In the genomic region with DNA sequence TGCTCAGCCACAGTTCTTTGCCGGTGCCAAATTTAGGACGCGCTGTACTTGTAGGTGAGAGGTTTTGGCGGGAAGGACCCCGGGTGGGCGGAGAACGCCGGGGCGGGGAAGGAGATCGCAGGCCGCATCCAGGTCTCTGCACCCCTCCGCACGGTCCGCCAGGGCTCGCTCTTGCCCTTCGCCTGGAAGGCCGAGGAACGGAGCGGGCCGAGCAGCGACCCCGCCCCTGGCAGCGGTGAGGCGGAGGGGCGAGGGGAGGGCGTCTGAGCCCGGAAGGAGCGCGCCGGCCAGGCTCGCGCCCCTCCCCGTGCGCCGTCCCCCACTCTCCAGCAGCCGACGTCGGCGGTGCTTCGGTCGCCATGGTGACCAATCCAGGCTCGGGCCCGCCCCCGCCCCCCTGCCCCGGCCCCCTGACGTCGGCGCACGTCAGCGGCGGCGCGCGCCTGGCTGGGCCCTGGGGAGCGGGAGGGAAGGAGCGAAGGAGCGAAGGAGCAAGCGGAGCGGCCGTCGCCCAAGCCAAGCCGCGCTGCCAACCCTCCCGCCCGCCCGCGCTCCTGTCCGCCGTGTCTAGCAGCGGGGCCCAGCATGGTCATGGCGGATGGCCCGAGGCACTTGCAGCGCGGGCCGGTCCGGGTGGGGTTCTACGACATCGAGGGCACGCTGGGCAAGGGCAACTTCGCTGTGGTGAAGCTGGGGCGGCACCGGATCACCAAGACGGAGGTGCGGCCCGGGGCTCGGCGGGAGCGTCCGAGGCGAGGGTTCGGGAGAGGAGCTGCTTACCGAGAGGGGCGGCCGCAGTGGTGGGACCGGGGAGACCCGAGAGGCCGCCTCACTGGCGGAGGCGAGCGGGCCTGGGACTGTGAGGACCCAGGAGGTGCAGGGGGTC, we compare ENCODE assay signal across 1 cellular context.
TF ChIP-seq lines count a peak whose summit lies in the region.

A gene (plus strand): TSS at position 471 of the 886 bp plus-strand sequence. CDS start 115 bp downstream, at position 586.

TF ChIP-seq in HEK293, 187 proteins besides CTCF, POLR2A, EP300 and RAD21 (continued from another document and continues in another):
- TF ChIP-seq, protein P1, sequence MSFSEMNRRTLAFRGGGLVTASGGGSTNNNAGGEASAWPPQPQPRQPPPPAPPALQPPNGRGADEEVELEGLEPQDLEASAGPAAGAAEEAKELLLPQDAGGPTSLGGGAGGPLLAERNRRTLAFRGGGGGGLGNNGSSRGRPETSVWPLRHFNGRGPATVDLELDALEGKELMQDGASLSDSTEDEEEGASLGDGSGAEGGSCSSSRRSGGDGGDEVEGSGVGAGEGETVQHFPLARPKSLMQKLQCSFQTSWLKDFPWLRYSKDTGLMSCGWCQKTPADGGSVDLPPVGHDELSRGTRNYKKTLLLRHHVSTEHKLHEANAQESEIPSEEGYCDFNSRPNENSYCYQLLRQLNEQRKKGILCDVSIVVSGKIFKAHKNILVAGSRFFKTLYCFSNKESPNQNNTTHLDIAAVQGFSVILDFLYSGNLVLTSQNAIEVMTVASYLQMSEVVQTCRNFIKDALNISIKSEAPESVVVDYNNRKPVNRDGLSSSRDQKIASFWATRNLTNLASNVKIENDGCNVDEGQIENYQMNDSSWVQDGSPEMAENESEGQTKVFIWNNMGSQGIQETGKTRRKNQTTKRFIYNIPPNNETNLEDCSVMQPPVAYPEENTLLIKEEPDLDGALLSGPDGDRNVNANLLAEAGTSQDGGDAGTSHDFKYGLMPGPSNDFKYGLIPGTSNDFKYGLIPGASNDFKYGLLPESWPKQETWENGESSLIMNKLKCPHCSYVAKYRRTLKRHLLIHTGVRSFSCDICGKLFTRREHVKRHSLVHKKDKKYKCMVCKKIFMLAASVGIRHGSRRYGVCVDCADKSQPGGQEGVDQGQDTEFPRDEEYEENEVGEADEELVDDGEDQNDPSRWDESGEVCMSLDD (tag by site-specific recombination; IDR thresholded peaks at IDR 0.05) = peak; percentile 19; the same call in 1 of the 2 replicates
- TF ChIP-seq IKZF3 (tag by site-specific recombination; IDR thresholded peaks at IDR 0.05) (no peak), ZNF404 (tag by site-specific recombination; IDR thresholded peaks at IDR 0.05) (no peak), ZNF596 (tag by site-specific recombination; IDR thresholded peaks at IDR 0.05) (0 out of 2 replicates have a peak, but pooled peaks have one; percentile 26), ZNF423 (tag by site-specific recombination; IDR thresholded peaks at IDR 0.05) (no peak), ZNF670 (tag by site-specific recombination; IDR thresholded peaks at IDR 0.05; ENCODE audit: low read depth) (no peak), ZNF19 (tag by site-specific recombination; IDR thresholded peaks at IDR 0.05; ENCODE audit: low read depth) (no peak), ZFP41 (tag by site-specific recombination; IDR thresholded peaks at IDR 0.05; ENCODE audit: borderline replicate concordance) (no peak), BCL11A (tag by site-specific recombination; IDR thresholded peaks at IDR 0.05; ENCODE audit: low read depth) (no peak), ZNF138 (tag by site-specific recombination; IDR thresholded peaks at IDR 0.05; ENCODE audit: borderline replicate concordance) (no peak), ZNF155 (tag by site-specific recombination; IDR thresholded peaks at IDR 0.05) (no peak), ZNF791 (tag by site-specific recombination; IDR thresholded peaks at IDR 0.05) (no peak), ZNF514 (tag by site-specific recombination; IDR thresholded peaks at IDR 0.05) (no peak), ZNF2 (tag by site-specific recombination; IDR thresholded peaks at IDR 0.05) (0 out of 2 replicates have a peak, but pooled peaks have one; percentile 20), BCL11B (tag by site-specific recombination; IDR thresholded peaks at IDR 0.05; ENCODE audit: low read depth) (no peak), ZNF658 (tag by site-specific recombination; IDR thresholded peaks at IDR 0.05) (no peak), ZNF24 (tag by site-specific recombination; IDR thresholded peaks at IDR 0.05) (no peak), KLF7 (tag by site-specific recombination; IDR thresholded peaks at IDR 0.05; ENCODE audit: borderline replicate concordance) (peak; percentile 30; the same call in 1 of the 2 replicates), ZNF416 (tag by site-specific recombination; IDR thresholded peaks at IDR 0.05) (no peak), ZNF785 (tag by site-specific recombination; IDR thresholded peaks at IDR 0.05) (no peak), ZBTB8A (tag by site-specific recombination; IDR thresholded peaks at IDR 0.05) (peak; percentile 89), GLI4 (tag by site-specific recombination; IDR thresholded peaks at IDR 0.05) (no peak), ZBTB7A (tag by site-specific recombination; IDR thresholded peaks at IDR 0.05; ENCODE audit: low read depth) (no peak), ZBTB17 (tag by site-specific recombination; IDR thresholded peaks at IDR 0.05) (peak; percentile 88), ZNF341 (tag by site-specific recombination; IDR thresholded peaks at IDR 0.05; ENCODE audit: low read depth) (peak; percentile 33; the same call in 1 of the 2 replicates), SP2 (tag by site-specific recombination; IDR thresholded peaks at IDR 0.05) (peak; percentile 73), ZNF354C (tag by site-specific recombination; IDR thresholded peaks at IDR 0.05; ENCODE audit: borderline replicate concordance, low read depth) (no peak), ZNF335 (tag by site-specific recombination; conservative IDR thresholded peaks at IDR 0.05) (peak; percentile 85), REPIN1 (tag by site-specific recombination; IDR thresholded peaks at IDR 0.05; ENCODE audit: low read depth) (no peak), ZNF629 (tag by site-specific recombination; IDR thresholded peaks at IDR 0.05) (peak; percentile 51), MYNN (tag by site-specific recombination; IDR thresholded peaks at IDR 0.05; ENCODE audit: borderline replicate concordance) (no peak), ZNF114 (tag by site-specific recombination; IDR thresholded peaks at IDR 0.05) (no peak), GFI1B (tag by site-specific recombination; IDR thresholded peaks at IDR 0.05) (no peak)
- TF ChIP-seq, protein P2, sequence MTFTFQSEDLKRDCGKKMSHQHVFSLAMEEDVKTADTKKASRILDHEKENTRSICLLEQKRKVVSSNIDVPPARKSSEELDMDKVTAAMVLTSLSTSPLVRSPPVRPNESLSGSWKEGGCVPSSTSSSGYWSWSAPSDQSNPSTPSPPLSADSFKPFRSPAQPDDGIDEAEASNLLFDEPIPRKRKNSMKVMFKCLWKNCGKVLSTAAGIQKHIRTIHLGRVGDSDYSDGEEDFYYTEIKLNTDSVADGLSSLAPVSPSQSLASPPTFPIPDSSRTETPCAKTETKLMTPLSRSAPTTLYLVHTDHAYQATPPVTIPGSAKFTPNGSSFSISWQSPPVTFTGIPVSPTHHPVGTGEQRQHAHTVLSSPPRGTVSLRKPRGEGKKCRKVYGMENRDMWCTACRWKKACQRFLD (tag by site-specific recombination; IDR thresholded peaks at IDR 0.05) = no peak
- TF ChIP-seq, protein P3, sequence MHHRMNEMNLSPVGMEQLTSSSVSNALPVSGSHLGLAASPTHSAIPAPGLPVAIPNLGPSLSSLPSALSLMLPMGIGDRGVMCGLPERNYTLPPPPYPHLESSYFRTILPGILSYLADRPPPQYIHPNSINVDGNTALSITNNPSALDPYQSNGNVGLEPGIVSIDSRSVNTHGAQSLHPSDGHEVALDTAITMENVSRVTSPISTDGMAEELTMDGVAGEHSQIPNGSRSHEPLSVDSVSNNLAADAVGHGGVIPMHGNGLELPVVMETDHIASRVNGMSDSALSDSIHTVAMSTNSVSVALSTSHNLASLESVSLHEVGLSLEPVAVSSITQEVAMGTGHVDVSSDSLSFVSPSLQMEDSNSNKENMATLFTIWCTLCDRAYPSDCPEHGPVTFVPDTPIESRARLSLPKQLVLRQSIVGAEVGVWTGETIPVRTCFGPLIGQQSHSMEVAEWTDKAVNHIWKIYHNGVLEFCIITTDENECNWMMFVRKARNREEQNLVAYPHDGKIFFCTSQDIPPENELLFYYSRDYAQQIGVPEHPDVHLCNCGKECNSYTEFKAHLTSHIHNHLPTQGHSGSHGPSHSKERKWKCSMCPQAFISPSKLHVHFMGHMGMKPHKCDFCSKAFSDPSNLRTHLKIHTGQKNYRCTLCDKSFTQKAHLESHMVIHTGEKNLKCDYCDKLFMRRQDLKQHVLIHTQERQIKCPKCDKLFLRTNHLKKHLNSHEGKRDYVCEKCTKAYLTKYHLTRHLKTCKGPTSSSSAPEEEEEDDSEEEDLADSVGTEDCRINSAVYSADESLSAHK (tag by site-specific recombination; IDR thresholded peaks at IDR 0.05) = no peak
- TF ChIP-seq, protein P4, sequence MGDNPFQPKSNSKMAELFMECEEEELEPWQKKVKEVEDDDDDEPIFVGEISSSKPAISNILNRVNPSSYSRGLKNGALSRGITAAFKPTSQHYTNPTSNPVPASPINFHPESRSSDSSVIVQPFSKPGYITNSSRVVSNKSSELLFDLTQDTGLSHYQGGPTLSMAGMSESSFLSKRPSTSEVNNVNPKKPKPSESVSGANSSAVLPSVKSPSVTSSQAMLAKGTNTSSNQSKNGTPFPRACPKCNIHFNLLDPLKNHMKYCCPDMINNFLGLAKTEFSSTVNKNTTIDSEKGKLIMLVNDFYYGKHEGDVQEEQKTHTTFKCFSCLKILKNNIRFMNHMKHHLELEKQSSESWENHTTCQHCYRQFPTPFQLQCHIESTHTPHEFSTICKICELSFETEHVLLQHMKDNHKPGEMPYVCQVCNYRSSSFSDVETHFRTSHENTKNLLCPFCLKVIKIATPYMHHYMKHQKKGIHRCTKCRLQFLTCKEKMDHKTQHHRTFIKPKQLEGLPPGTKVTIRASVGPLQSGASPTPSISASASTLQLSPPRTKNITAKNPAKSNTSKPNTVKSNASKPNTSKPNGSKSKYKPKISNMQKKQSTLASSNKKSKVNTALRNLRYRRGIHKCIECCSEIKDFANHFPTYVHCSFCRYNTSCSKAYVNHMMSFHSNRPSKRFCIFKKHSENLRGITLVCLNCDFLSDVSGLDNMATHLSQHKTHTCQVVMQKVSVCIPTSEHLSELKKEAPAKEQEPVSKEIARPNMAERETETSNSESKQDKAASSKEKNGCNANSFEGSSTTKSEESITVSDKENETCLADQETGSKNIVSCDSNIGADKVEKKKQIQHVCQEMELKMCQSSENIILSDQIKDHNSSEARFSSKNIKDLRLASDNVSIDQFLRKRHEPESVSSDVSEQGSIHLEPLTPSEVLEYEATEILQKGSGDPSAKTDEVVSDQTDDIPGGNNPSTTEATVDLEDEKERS (tag by site-specific recombination; IDR thresholded peaks at IDR 0.05) = no peak
- TF ChIP-seq, protein P5, sequence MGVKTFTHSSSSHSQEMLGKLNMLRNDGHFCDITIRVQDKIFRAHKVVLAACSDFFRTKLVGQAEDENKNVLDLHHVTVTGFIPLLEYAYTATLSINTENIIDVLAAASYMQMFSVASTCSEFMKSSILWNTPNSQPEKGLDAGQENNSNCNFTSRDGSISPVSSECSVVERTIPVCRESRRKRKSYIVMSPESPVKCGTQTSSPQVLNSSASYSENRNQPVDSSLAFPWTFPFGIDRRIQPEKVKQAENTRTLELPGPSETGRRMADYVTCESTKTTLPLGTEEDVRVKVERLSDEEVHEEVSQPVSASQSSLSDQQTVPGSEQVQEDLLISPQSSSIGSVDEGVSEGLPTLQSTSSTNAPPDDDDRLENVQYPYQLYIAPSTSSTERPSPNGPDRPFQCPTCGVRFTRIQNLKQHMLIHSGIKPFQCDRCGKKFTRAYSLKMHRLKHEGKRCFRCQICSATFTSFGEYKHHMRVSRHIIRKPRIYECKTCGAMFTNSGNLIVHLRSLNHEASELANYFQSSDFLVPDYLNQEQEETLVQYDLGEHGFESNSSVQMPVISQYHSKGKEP (tag by site-specific recombination; IDR thresholded peaks at IDR 0.05) = no peak
- TF ChIP-seq, protein P6, sequence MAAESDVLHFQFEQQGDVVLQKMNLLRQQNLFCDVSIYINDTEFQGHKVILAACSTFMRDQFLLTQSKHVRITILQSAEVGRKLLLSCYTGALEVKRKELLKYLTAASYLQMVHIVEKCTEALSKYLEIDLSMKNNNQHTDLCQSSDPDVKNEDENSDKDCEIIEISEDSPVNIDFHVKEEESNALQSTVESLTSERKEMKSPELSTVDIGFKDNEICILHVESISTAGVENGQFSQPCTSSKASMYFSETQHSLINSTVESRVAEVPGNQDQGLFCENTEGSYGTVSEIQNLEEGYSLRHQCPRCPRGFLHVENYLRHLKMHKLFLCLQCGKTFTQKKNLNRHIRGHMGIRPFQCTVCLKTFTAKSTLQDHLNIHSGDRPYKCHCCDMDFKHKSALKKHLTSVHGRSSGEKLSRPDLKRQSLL (tag by site-specific recombination; IDR thresholded peaks at IDR 0.05) = peak; percentile 17; the same call in 1 of the 2 replicates
- TF ChIP-seq, protein P7, sequence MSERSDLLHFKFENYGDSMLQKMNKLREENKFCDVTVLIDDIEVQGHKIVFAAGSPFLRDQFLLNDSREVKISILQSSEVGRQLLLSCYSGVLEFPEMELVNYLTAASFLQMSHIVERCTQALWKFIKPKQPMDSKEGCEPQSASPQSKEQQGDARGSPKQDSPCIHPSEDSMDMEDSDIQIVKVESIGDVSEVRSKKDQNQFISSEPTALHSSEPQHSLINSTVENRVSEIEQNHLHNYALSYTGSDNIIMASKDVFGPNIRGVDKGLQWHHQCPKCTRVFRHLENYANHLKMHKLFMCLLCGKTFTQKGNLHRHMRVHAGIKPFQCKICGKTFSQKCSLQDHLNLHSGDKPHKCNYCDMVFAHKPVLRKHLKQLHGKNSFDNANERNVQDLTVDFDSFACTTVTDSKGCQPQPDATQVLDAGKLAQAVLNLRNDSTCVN (tag by site-specific recombination; optimal IDR thresholded peaks at IDR 0.05) = peak; percentile 74
- TF ChIP-seq, protein P8, sequence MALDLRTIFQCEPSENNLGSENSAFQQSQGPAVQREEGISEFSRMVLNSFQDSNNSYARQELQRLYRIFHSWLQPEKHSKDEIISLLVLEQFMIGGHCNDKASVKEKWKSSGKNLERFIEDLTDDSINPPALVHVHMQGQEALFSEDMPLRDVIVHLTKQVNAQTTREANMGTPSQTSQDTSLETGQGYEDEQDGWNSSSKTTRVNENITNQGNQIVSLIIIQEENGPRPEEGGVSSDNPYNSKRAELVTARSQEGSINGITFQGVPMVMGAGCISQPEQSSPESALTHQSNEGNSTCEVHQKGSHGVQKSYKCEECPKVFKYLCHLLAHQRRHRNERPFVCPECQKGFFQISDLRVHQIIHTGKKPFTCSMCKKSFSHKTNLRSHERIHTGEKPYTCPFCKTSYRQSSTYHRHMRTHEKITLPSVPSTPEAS (tag by site-specific recombination; IDR thresholded peaks at IDR 0.05) = no peak
- TF ChIP-seq, protein P9, sequence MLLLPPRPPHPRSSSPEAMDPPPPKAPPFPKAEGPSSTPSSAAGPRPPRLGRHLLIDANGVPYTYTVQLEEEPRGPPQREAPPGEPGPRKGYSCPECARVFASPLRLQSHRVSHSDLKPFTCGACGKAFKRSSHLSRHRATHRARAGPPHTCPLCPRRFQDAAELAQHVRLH (tag by site-specific recombination; IDR thresholded peaks at IDR 0.05) = no peak
- TF ChIP-seq, protein P10, sequence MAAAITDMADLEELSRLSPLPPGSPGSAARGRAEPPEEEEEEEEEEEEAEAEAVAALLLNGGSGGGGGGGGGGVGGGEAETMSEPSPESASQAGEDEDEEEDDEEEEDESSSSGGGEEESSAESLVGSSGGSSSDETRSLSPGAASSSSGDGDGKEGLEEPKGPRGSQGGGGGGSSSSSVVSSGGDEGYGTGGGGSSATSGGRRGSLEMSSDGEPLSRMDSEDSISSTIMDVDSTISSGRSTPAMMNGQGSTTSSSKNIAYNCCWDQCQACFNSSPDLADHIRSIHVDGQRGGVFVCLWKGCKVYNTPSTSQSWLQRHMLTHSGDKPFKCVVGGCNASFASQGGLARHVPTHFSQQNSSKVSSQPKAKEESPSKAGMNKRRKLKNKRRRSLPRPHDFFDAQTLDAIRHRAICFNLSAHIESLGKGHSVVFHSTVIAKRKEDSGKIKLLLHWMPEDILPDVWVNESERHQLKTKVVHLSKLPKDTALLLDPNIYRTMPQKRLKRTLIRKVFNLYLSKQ (tag by site-specific recombination; IDR thresholded peaks at IDR 0.05; ENCODE audit: borderline replicate concordance) = no peak
